ENCODE assay signal across 7 cellular contexts in the genomic region with DNA sequence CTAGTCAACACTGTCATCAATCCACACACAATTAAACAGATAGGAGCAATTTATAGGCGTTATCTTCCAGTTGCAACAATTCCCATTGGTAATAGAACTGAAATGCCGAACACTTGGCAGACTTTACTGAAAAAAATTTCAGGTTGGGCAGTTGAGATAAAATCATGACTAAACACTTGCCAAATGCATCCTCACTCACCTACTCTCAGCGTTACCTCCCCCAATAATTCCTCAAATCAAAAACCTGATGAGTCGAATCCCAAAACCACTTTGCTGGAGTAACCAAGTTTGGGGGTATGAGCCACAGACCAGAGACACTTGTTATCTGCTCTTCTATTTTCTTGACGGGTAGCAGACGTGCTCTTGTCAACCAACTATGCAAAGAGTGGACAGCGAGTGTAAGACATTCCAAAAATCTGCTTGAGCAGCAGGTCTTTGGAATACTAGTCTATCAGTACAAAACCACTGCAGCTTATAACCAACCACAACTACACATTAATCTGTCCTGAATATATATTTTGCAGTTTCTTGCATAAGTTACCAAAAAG.
"Had no signal": no experiment of that assay in that cellular context is flagged by ENCODE, and none has a peak within 500 bp of the region (broad histone marks: within the 10 kb centered on the region; RNA-seq: fewer than 3 reads in every experiment).

No MANE protein-coding gene starts in this region.

- DNase-seq: activated CD4-positive, alpha-beta T cell treated with anti-CD3 and anti-CD28 coated beads, Interleukin-2, amount 10 ng/mL, durations not matched to agents 7 days and 5 days; activated CD4-positive, CD25-positive, alpha-beta regulatory T cell; activated effector memory CD4-positive, alpha-beta T cell treated with Interleukin-2 at 50 U/mL for 16 hours; activated naive CD8-positive, alpha-beta T cell treated with anti-CD3 and anti-CD28 coated beads, Interleukin-2, amount 10 ng/mL, durations not matched to agents 7 days and 5 days; stimulated activated naive CD4-positive, alpha-beta T cell; upper lobe of right lung had no signal

- H3K27ac Mint-ChIP-seq: activated CD4-positive, alpha-beta T cell treated with anti-CD3 and anti-CD28 coated beads, Interleukin-2, amount 10 ng/mL, durations not matched to agents 7 days and 5 days; activated naive CD8-positive, alpha-beta T cell treated with anti-CD3 and anti-CD28 coated beads, Interleukin-2, amount 10 ng/mL, durations not matched to agents 7 days and 5 days; mesothelial cell of epicardium had no signal

- ATAC-seq: upper lobe of right lung had no signal

- H3K9me3 Mint-ChIP-seq: activated CD4-positive, alpha-beta T cell treated with anti-CD3 and anti-CD28 coated beads, Interleukin-2, amount 10 ng/mL, durations not matched to agents 7 days and 5 days; activated naive CD8-positive, alpha-beta T cell treated with anti-CD3 and anti-CD28 coated beads, Interleukin-2, amount 10 ng/mL, durations not matched to agents 7 days and 5 days; mesothelial cell of epicardium had no signal

- H3K4me3 Mint-ChIP-seq: activated CD4-positive, alpha-beta T cell treated with anti-CD3 and anti-CD28 coated beads, Interleukin-2, amount 10 ng/mL, durations not matched to agents 7 days and 5 days; activated naive CD8-positive, alpha-beta T cell treated with anti-CD3 and anti-CD28 coated beads, Interleukin-2, amount 10 ng/mL, durations not matched to agents 7 days and 5 days; mesothelial cell of epicardium had no signal

- H3K27me3 Mint-ChIP-seq: activated CD4-positive, alpha-beta T cell treated with anti-CD3 and anti-CD28 coated beads, Interleukin-2, amount 10 ng/mL, durations not matched to agents 7 days and 5 days; activated naive CD8-positive, alpha-beta T cell treated with anti-CD3 and anti-CD28 coated beads, Interleukin-2, amount 10 ng/mL, durations not matched to agents 7 days and 5 days had no signal
